5 cellular contexts compared by ENCODE assay signal in genomic region chr4:188308142-188308541, GRCh38.
"Had no signal": no experiment of that assay in that cellular context is flagged by ENCODE, and none has a peak within 500 bp of the region (broad histone marks: within the 10 kb centered on the region; RNA-seq: fewer than 3 reads in every experiment).

No MANE protein-coding gene starts in this region.

- H3K4me3 ChIP-seq: K562 had no signal

- H3K27ac ChIP-seq: HL-60 had no signal

- DNase-seq: IMR-90, KBM-7 had no signal

- ATAC-seq: HepG2, K562 had no signal
